ENCODE assay signal across 28 cellular contexts in the genomic region with DNA sequence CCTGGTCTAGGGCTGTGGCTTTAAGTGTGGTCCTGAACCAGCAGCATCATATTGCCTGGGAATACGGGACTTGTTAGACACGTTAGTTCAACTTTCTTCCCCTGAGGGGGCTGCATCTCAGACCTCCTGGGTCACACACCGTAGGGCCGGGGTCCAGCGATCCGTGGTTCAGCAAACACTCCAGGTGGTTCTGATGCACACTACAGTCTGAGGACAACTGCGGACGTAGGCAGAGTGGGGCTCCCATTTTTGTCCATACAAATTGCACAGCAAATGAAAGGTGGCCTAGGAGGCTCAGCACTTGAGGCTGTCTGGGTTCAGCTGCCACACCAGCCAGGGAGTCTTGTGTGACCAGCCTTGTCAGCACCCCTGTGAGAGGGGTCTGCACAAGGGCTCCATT.
"Had no signal": no experiment of that assay in that cellular context is flagged by ENCODE, and none has a peak within 500 bp of the region (broad histone marks: within the 10 kb centered on the region; RNA-seq: fewer than 3 reads in every experiment).

No MANE protein-coding gene starts in this region.

- H3K36me3 ChIP-seq: stomach, suprapubic skin, thoracic aorta, thyroid gland, tibial artery, tibial nerve, transverse colon, upper lobe of left lung, upper lobe of right lung, uterus, vagina had no signal

- H3K4me3 Mint-ChIP-seq: stimulated activated effector memory CD8-positive, alpha-beta T cell treated with anti-CD3 and anti-CD28 coated beads, Interleukin-12 subunit alpha, Interleukin-12 subunit beta, amount 100 ng/mL, for 72 hours; stimulated activated memory B cell treated with anti-CD40 and anti-IgM and Interleukin-4, amounts not matched to agents 10 μg/mL and 1 μg/mL and 100 μg/mL, for 72 hours; stimulated activated naive B cell treated with anti-CD40 and anti-IgM and Interleukin-4, amounts not matched to agents 10 μg/mL and 1 μg/mL and 100 μg/mL, for 72 hours; stimulated activated naive CD8-positive, alpha-beta T cell treated with anti-CD3 and anti-CD28 coated beads, Interleukin-15, amount 100 ng/mL, for 72 hours; stimulated activated naive CD8-positive, alpha-beta T cell treated with anti-CD3 and anti-CD28 coated beads, Interleukin-15, Interleukin-2, amounts not matched to agents 100 ng/mL and 50 ng/mL, for 24 hours; type B pancreatic cell had no signal

- DNase-seq: stimulated activated CD4-positive, alpha-beta T cell treated with anti-CD3 and anti-CD28 coated beads, Interleukin-2, amount 100 ng/mL, for 48 hours; stimulated activated CD4-positive, alpha-beta T cell treated with anti-CD3 and anti-CD28 coated beads, Interleukin-4, amount 100 ng/mL, for 24 hours; stimulated activated CD4-positive, alpha-beta T cell treated with anti-CD3 and anti-CD28 coated beads, Interleukin-4, amount 100 ng/mL, for 4 hours; stimulated activated CD8-positive, alpha-beta memory T cell treated with anti-CD3 and anti-CD28 coated beads, Interleukin-4, amount 100 ng/mL, for 48 hours; stimulated activated naive B cell treated with anti-CD40 and anti-IgM and Interleukin-4, amounts not matched to agents 10 μg/mL and 1 μg/mL and 100 μg/mL, for 72 hours; stimulated activated naive CD4-positive, alpha-beta T cell; stimulated activated naive CD4-positive, alpha-beta T cell treated with Interleukin-2 at 50 U/mL for 16 hours; stimulated activated naive CD8-positive, alpha-beta T cell treated with anti-CD3 and anti-CD28 coated beads, Interleukin-15, amount 100 ng/mL, for 72 hours; stimulated activated naive CD8-positive, alpha-beta T cell treated with anti-CD3 and anti-CD28 coated beads, Interleukin-15, Interleukin-2, amounts not matched to agents 100 U/mL and 50 U/mL, for 24 hours; stomach; substantia nigra; testis; thyroid gland; transverse colon; trophoblast cell; upper lobe of left lung; upper lobe of right lung; uterus had no signal

- H3K9me3 ChIP-seq: stomach, suprapubic skin, testis, thoracic aorta, thyroid gland, tibial artery, tibial nerve, transverse colon, upper lobe of left lung, upper lobe of right lung, uterus, vagina had no signal

- FAIRE-seq: urothelium cell line had no signal

- H3K36me3 Mint-ChIP-seq: stimulated activated effector memory CD8-positive, alpha-beta T cell treated with anti-CD3 and anti-CD28 coated beads, Interleukin-12 subunit alpha, Interleukin-12 subunit beta, amount 100 ng/mL, for 72 hours; stimulated activated memory B cell treated with anti-CD40 and anti-IgM and Interleukin-4, amounts not matched to agents 10 μg/mL and 1 μg/mL and 100 μg/mL, for 72 hours; stimulated activated naive B cell treated with anti-CD40 and anti-IgM and Interleukin-4, amounts not matched to agents 10 μg/mL and 1 μg/mL and 100 μg/mL, for 72 hours; type B pancreatic cell had no signal

- H3K4me1 Mint-ChIP-seq: stimulated activated effector memory CD8-positive, alpha-beta T cell treated with anti-CD3 and anti-CD28 coated beads, Interleukin-12 subunit alpha, Interleukin-12 subunit beta, amount 100 ng/mL, for 72 hours; stimulated activated memory B cell treated with anti-CD40 and anti-IgM and Interleukin-4, amounts not matched to agents 10 μg/mL and 1 μg/mL and 100 μg/mL, for 72 hours; stimulated activated naive CD8-positive, alpha-beta T cell treated with anti-CD3 and anti-CD28 coated beads, Interleukin-15, amount 100 ng/mL, for 72 hours had no signal

- ATAC-seq: stimulated activated effector memory CD8-positive, alpha-beta T cell treated with anti-CD3 and anti-CD28 coated beads, Interleukin-12 subunit alpha, Interleukin-12 subunit beta, amount 100 ng/mL, for 72 hours; stimulated activated memory B cell treated with anti-CD40 and anti-IgM and Interleukin-4, amounts not matched to agents 10 μg/mL and 1 μg/mL and 100 μg/mL, for 72 hours; stimulated activated naive B cell treated with anti-CD40 and anti-IgM and Interleukin-4, amounts not matched to agents 10 μg/mL and 1 μg/mL and 100 μg/mL, for 72 hours; stimulated activated naive CD8-positive, alpha-beta T cell treated with anti-CD3 and anti-CD28 coated beads, Interleukin-15, amount 100 ng/mL, for 72 hours; stimulated activated naive CD8-positive, alpha-beta T cell treated with anti-CD3 and anti-CD28 coated beads, Interleukin-15, Interleukin-2, amounts not matched to agents 100 U/mL and 50 U/mL, for 24 hours; upper lobe of right lung had no signal

- H3K4me3 ChIP-seq: stomach, suprapubic skin, testis, thoracic aorta, thyroid gland, tibial artery, tibial nerve, transverse colon, upper lobe of left lung, upper lobe of right lung, uterus, vagina had no signal

- H3K4me1 ChIP-seq: stomach, thyroid gland, tibial artery, transverse colon, upper lobe of left lung, upper lobe of right lung, uterus had no signal

- H3K27ac Mint-ChIP-seq: stimulated activated effector memory CD8-positive, alpha-beta T cell treated with anti-CD3 and anti-CD28 coated beads, Interleukin-12 subunit alpha, Interleukin-12 subunit beta, amount 100 ng/mL, for 72 hours; stimulated activated memory B cell treated with anti-CD40 and anti-IgM and Interleukin-4, amounts not matched to agents 10 μg/mL and 1 μg/mL and 100 μg/mL, for 72 hours; stimulated activated naive B cell treated with anti-CD40 and anti-IgM and Interleukin-4, amounts not matched to agents 10 μg/mL and 1 μg/mL and 100 μg/mL, for 72 hours; stimulated activated naive CD8-positive, alpha-beta T cell treated with anti-CD3 and anti-CD28 coated beads, Interleukin-15, amount 100 ng/mL, for 72 hours; stimulated activated naive CD8-positive, alpha-beta T cell treated with anti-CD3 and anti-CD28 coated beads, Interleukin-15, Interleukin-2, amounts not matched to agents 100 ng/mL and 50 ng/mL, for 24 hours; type B pancreatic cell had no signal

- H3K27ac ChIP-seq: stomach, suprapubic skin, testis, thoracic aorta, thyroid gland, tibial artery, tibial nerve, transverse colon, upper lobe of left lung, upper lobe of right lung, uterus, vagina had no signal

- H3K9me3 Mint-ChIP-seq: stimulated activated effector memory CD8-positive, alpha-beta T cell treated with anti-CD3 and anti-CD28 coated beads, Interleukin-12 subunit alpha, Interleukin-12 subunit beta, amount 100 ng/mL, for 72 hours; stimulated activated memory B cell treated with anti-CD40 and anti-IgM and Interleukin-4, amounts not matched to agents 10 μg/mL and 1 μg/mL and 100 μg/mL, for 72 hours; stimulated activated naive CD8-positive, alpha-beta T cell treated with anti-CD3 and anti-CD28 coated beads, Interleukin-15, amount 100 ng/mL, for 72 hours; stimulated activated naive CD8-positive, alpha-beta T cell treated with anti-CD3 and anti-CD28 coated beads, Interleukin-15, Interleukin-2, amounts not matched to agents 100 ng/mL and 50 ng/mL, for 24 hours; type B pancreatic cell had no signal

- H3K27me3 ChIP-seq: stomach, suprapubic skin, testis, thyroid gland, tibial artery, tibial nerve, transverse colon, upper lobe of left lung, upper lobe of right lung, uterus, vagina had no signal
